19 cellular contexts compared by ENCODE assay signal in genomic region chr11:86949995-86950993, GRCh38. TPM values are rescaled to one million over a fixed set of nuclear protein-coding genes. Genes with fewer than 3 reads are reported as not detected.
DNase-seq lines count a peak whose midpoint lies in the region; ATAC-seq and TF ChIP-seq lines count a peak whose summit lies in the region.
"Had no signal": no experiment of that assay in that cellular context is flagged by ENCODE, and none has a peak within 500 bp of the region (broad histone marks: within the 10 kb centered on the region; RNA-seq: fewer than 3 reads in every experiment).

No MANE protein-coding gene starts in this region.

- no peaks in the 10 kb centered on the region for H3K36me3 Mint-ChIP-seq in T-cell
- H3K36me3 Mint-ChIP-seq: activated naive CD8-positive, alpha-beta T cell treated with anti-CD3 and anti-CD28 coated beads, Interleukin-2, amount 10 ng/mL, durations not matched to agents 7 days and 5 days had no signal

- intact Hi-C loops in stomach (cut with DNase I; ENCODE audit: low total_unique reads) = loop anchor here (10.0 kb wide), 1 partner anchor 85 kb away; the partner anchor contains the start of gene TMEM135

- H3K27me3 Mint-ChIP-seq in T-cell = peaks cover 25 to 34% of the 10 kb centered on the region in 2 donors

- TF ChIP-seq EP300 in stomach (IDR thresholded peaks at IDR 0.05) = no peak

- no peak overlapping the region for H3K27ac Mint-ChIP-seq in T-cell
- H3K27ac Mint-ChIP-seq: activated naive CD8-positive, alpha-beta T cell treated with anti-CD3 and anti-CD28 coated beads, Interleukin-2, amount 10 ng/mL, durations not matched to agents 7 days and 5 days; IgD-negative memory B cell had no signal

- peak overlapping the region; percentile 99 for H3K9ac ChIP-seq in adipocyte (ENCODE audit: low read length)

- POLR2A ChIA-PET in T-cell (lab: Charles Lee) = interaction anchor here in 1 of 2 donors (0.6 kb wide), 1 partner anchor 475 kb away, joined by 3 read pairs; no protein-coding TSS in a partner anchor

- no peak for TF ChIP-seq CTCF in stomach (IDR thresholded peaks at IDR 0.05)

- WGBS in stomach, 5 donors = 52 to 59% (median 58%) methylated on average over 8 of the region's 8 CpGs

- no peaks in the 10 kb centered on the region for H3K9me3 Mint-ChIP-seq in T-cell
- H3K9me3 Mint-ChIP-seq: activated naive CD8-positive, alpha-beta T cell treated with anti-CD3 and anti-CD28 coated beads, Interleukin-2, amount 10 ng/mL, durations not matched to agents 7 days and 5 days; activated T-cell treated with anti-CD3 and anti-CD28 coated beads, Interleukin-2, amount 50 U/mL, for 4 hours; IgD-negative memory B cell had no signal

- peaks cover 6 to 7% (median 7%) of the 10 kb centered on the region in 3 donors for H3K4me1 Mint-ChIP-seq in T-cell

- peak; percentile 83 for DNase-seq in EH (ENCODE audit: low read depth)
- no peak for DNase-seq in adipocyte (ENCODE audit: low read depth)
- DNase-seq in left kidney (ENCODE audit: low read depth, low spot score) = peak; percentile 61
- no peak for DNase-seq in stomach
- DNase-seq in LoVo (ENCODE audit: low spot score) = no peak
- DNase-seq in T-cell = no peak
- DNase-seq in DMS 273 (lab: John Stamatoyannopoulos, UW; ENCODE audit: unreplicated experiment) = no peak
- DNase-seq in stimulated activated CD8-positive, alpha-beta memory T cell treated with anti-CD3 and anti-CD28 coated beads, Interleukin-4, amount 100 ng/mL, for 48 hours = no peak
- DNase-seq: activated CD4-positive, alpha-beta T cell treated with anti-CD3 and anti-CD28 coated beads, Interleukin-2, amount 50 U/mL, for 4 hours; activated naive CD8-positive, alpha-beta T cell treated with anti-CD3 and anti-CD28 coated beads, Interleukin-2, amount 10 ng/mL, durations not matched to agents 7 days and 5 days; activated T-cell treated with anti-CD3 and anti-CD28 coated beads, Interleukin-2, amount 50 U/mL, for 4 hours; AML-193; cerebellar nuclear complex; NCI-H1048; NCI-H2107; NCI-H69; stimulated activated CD4-positive, alpha-beta T cell treated with anti-CD3 and anti-CD28 coated beads, Interleukin-4, amount 100 ng/mL, for 1 hour had no signal

- CTCF ChIA-PET in T-cell (lab: Charles Lee) = interaction anchor here in 1 of 2 donors (0.6 kb wide), 1 partner anchor 340 kb away, joined by 3 read pairs; no protein-coding TSS in a partner anchor

- peak overlapping the region in 3 of 5 donors; percentile 34 to 60 (median 54) for H3K27ac ChIP-seq in stomach

- ATAC-seq in T-cell (replicated peaks in 1 of 4) = no peak
- ATAC-seq: activated T-cell treated with anti-CD3 and anti-CD28 coated beads, Interleukin-2, amount 50 U/mL, for 4 hours; Panc1 had no signal

- H3K4me1 ChIP-seq in adipocyte (ENCODE audit: control insufficient read depth, insufficient read depth, low read length) (peaks cover 68% of the 10 kb centered on the region), stomach (peaks cover 34 to 90% (median 72%) of the 10 kb centered on the region in 4 donors)

- H3K9me3 ChIP-seq in adipocyte (ENCODE audit: control insufficient read depth, low read length) (no peaks in the 10 kb centered on the region), stomach (no peaks in the 10 kb centered on the region)

- no peaks in the 10 kb centered on the region for H3K27me3 ChIP-seq in adipocyte (replicated peaks; ENCODE audit: control insufficient read depth, insufficient read depth, low read length)
- H3K27me3 ChIP-seq in stomach = peaks cover 0 to 10% (median 4%) of the 10 kb centered on the region in 3 donors

- H3K4me3 Mint-ChIP-seq in T-cell = no peak overlapping the region
- H3K4me3 Mint-ChIP-seq: activated naive CD8-positive, alpha-beta T cell treated with anti-CD3 and anti-CD28 coated beads, Interleukin-2, amount 10 ng/mL, durations not matched to agents 7 days and 5 days; activated T-cell treated with anti-CD3 and anti-CD28 coated beads, Interleukin-2, amount 50 U/mL, for 4 hours; IgD-negative memory B cell had no signal

- peaks cover 72% of the 10 kb centered on the region for H3K36me3 ChIP-seq in adipocyte (ENCODE audit: control insufficient read depth, insufficient read depth, low read length, severe bottlenecking)
- H3K36me3 ChIP-seq in stomach = peaks cover 5 to 17% (median 11%) of the 10 kb centered on the region in 4 donors

- peak overlapping the region; percentile 99 for H3K4me3 ChIP-seq in adipocyte (ENCODE audit: low read length)
- H3K4me3 ChIP-seq in stomach = peak overlapping the region in 2 of 4 donors; percentile 84 to 97

- TF ChIP-seq POLR2A in stomach (IDR thresholded peaks at IDR 0.05) = no peak

RNA-seq across cellular contexts. Expression of gene FZD4, which starts 4.9 kb away (rescaled TPM):
- total RNA-seq in stomach (10 to 100 TPM in 4 of 5 donors, 1 to 10 TPM in 1; 6.1 to 55.8 (median 18.1) TPM), T-cell (under 1 TPM in 3 of 5 donors, not detected in 2; 0.13 to 0.35 (median 0.20) TPM)
- polyA plus RNA-seq in stomach = 1 to 10 TPM; 2.4 to 4.7 (median 2.7) TPM
- polyA plus RNA-seq: IgD-negative memory B cell had no signal

Comparison
In these comparisons a context has a peak if more than half of its experiments do, and no peak if none do; other contexts are left out.
1. DNase-seq: peak in EH (single experiment) and left kidney (single experiment); none in adipocyte (single experiment), stomach (single experiment), LoVo (single experiment), T-cell (0 of 34), DMS 273 (single experiment) and stimulated activated CD8-positive, alpha-beta memory T cell treated with anti-CD3 and anti-CD28 coated beads, Interleukin-4, amount 100 ng/mL, for 48 hours (single experiment).
2. RNA of gene FZD4, which starts 4.9 kb away (total RNA-seq): 6.1 to 55.8 TPM in stomach; 0.13 to 0.35 TPM in T-cell; every median in the first group is over 4 times any median in the second.